Comparison of ENCODE assay signal across 9 cellular contexts in genomic region chr4:85825937-85826678, GRCh38.
DNase-seq lines count a peak whose midpoint lies in the region; TF ChIP-seq lines count a peak whose summit lies in the region.
"Had no signal": no experiment of that assay in that cellular context is flagged by ENCODE, and none has a peak within 500 bp of the region (broad histone marks: within the 10 kb centered on the region; RNA-seq: fewer than 3 reads in every experiment).

No MANE protein-coding gene starts in this region.

- TF ChIP-seq CTCF in WERI-Rb-1 (IDR thresholded peaks at IDR 0.05; ENCODE audit: low read depth, low read length), result peak; percentile 24; the same call in 1 of the 2 replicates

- H3K27me3 ChIP-seq in HUES6 (ENCODE audit: control insufficient read depth, insufficient read depth, low read length) (no peaks in the 10 kb centered on the region), WERI-Rb-1 (ENCODE audit: insufficient read depth, low read depth, severe bottlenecking) (no peaks in the 10 kb centered on the region)

- H3K4me3 ChIP-seq in HUES6 (ENCODE audit: low read depth, low read length) (peak overlapping the region; percentile 28; the same call in 1 of the 2 replicates), WERI-Rb-1 (ENCODE audit: low read depth, low read length) (no peak overlapping the region)

- peaks cover 46% of the 10 kb centered on the region for H3K4me1 ChIP-seq in HUES6 (ENCODE audit: control insufficient read depth, insufficient read depth, low read length)

- no peaks in the 10 kb centered on the region for H3K9me3 ChIP-seq in HUES6 (ENCODE audit: control insufficient read depth, insufficient read depth, low read depth, low read length)
- no peaks in the 10 kb centered on the region for H3K9me3 ChIP-seq in WERI-Rb-1 (ENCODE audit: severe bottlenecking)

- peak; percentile 9 for DNase-seq in NCI-H2029 treated with DMSO at 0.1 percent for 48 hours (lab: John Stamatoyannopoulos, UW)
- no peak for DNase-seq in NCI-H2029 (lab: John Stamatoyannopoulos, UW)
- peak; percentile 44 for DNase-seq in WERI-Rb-1
- DNase-seq in kidney tubule cell (ENCODE audit: low spot score), result peak; percentile 99
- DNase-seq in activated CD8-positive, alpha-beta memory T cell treated with anti-CD3 and anti-CD28 coated beads, Interleukin-2, amount 50 U/mL, for 48 hours, result no peak
- no peak for DNase-seq in NCI-H146 (lab: John Stamatoyannopoulos, UW)
- DNase-seq in HUDEP-2 (lab: John Stamatoyannopoulos, UW; ENCODE audit: unreplicated experiment in 76 of 76), result no peak
- DNase-seq: CD4-positive, CD25-positive, alpha-beta regulatory T cell had no signal

- H3K9ac ChIP-seq in HUES6 (ENCODE audit: low read length), result peak overlapping the region; percentile 22

- H3K27ac ChIP-seq in HUES6 (ENCODE audit: low read depth, low read length), result peak overlapping the region; percentile 27
- no peak overlapping the region for H3K27ac ChIP-seq in WERI-Rb-1

- H3K36me3 ChIP-seq in HUES6 (ENCODE audit: control insufficient read depth, insufficient read depth, low read length), result no peaks in the 10 kb centered on the region
- no peaks in the 10 kb centered on the region for H3K36me3 ChIP-seq in WERI-Rb-1

Comparison
In these comparisons a context has a peak if more than half of its experiments do, and no peak if none do; other contexts are left out.
1. DNase-seq: peak in NCI-H2029 treated with DMSO at 0.1 percent for 48 hours (single experiment), WERI-Rb-1 (single experiment) and kidney tubule cell (single experiment); none in NCI-H2029 (single experiment), activated CD8-positive, alpha-beta memory T cell treated with anti-CD3 and anti-CD28 coated beads, Interleukin-2, amount 50 U/mL, for 48 hours (single experiment), NCI-H146 (single experiment) and HUDEP-2 (0 of 76).